10 cellular contexts compared by ENCODE assay signal in the genomic region with DNA sequence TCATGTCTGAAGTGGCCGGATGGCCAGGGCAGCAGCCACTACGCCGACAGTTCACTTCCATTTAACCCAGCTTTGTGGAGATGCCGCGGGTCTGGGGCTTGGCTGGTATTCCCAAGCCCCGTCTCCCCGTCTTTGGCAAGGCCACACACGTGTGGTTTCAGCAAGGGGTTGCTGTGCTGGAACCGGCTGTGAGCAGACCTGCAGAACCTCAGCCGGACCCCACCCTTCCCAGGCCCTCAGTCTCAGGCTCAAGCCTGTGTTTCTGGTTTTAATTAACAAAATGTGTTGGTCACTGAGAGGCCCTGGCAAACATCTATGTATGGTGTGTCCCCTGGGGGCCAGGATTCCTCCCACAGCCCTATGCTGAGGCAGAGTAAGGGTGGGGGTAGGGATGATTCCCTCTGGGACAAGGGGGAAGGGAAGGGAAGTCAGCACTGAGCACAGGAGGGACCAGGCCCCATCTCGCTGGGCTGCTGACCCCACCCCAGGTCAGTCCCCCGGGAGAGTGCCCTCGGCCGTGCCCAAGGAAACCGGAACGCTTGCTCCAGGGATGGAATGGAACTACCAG. TPM values are rescaled to one million over a fixed set of nuclear protein-coding genes. Genes with fewer than 3 reads are reported as not detected.
DNase-seq lines count a peak whose midpoint lies in the region; ATAC-seq and TF ChIP-seq lines count a peak whose summit lies in the region.
"Had no signal": no experiment of that assay in that cellular context is flagged by ENCODE, and none has a peak within 500 bp of the region (broad histone marks: within the 10 kb centered on the region; RNA-seq: fewer than 3 reads in every experiment).

No MANE protein-coding gene starts in this region.

- H3K79me2 ChIP-seq in MM.1S (ENCODE audit: low read length), result peaks cover 3% of the 10 kb centered on the region; the same call in 1 of the 2 replicates

- DNase-seq in AG08395 (ENCODE audit: low spot score) (peak; percentile 50), SK-N-MC (ENCODE audit: low read depth, low spot score) (no peak), heart right ventricle (peak in 1 of 2 donors; percentile 17), posterior vena cava (ENCODE audit: low spot score) (peak; percentile 72), MM.1S (no peak)
- no peak for DNase-seq in stimulated activated naive CD4-positive, alpha-beta T cell treated with Interleukin-2 at 50 U/mL for 16 hours (lab: John Stamatoyannopoulos, UW)
- DNase-seq in activated T-cell treated with anti-CD3 and anti-CD28 coated beads, Interleukin-2, amount 50 U/mL, for 4 hours, result no peak
- DNase-seq: effector CD8-positive, alpha-beta T cell had no signal

- H4K20me1 ChIP-seq in MM.1S (ENCODE audit: insufficient read depth, low read length), result no peaks in the 10 kb centered on the region

- 64 to 66% methylated on average over 16 of the region's 16 CpGs for WGBS in heart right ventricle, 2 donors

- H3K4me2 ChIP-seq in MM.1S (ENCODE audit: low read depth, low read length), result no peak overlapping the region

- peak overlapping the region; percentile 15 for H3K9ac ChIP-seq in SK-N-MC (ENCODE audit: insufficient read length)
- no peak overlapping the region for H3K9ac ChIP-seq in MM.1S (ENCODE audit: low read length)

- no peak overlapping the region for H3K4me3 Mint-ChIP-seq in activated T-cell treated with anti-CD3 and anti-CD28 coated beads, Interleukin-2, amount 50 U/mL, for 4 hours

- H3K4me3 ChIP-seq in SK-N-MC (no peak overlapping the region), heart right ventricle (peak overlapping the region in 6 of 10 donors; percentile 7 to 38 (median 22)), MM.1S (ENCODE audit: low read length) (no peak overlapping the region)

- TF ChIP-seq CTCF in heart right ventricle (IDR thresholded peaks at IDR 0.05), result no peak
- no peak for TF ChIP-seq CTCF in MM.1S (IDR thresholded peaks at IDR 0.05; ENCODE audit: low read length)

- no peaks in the 10 kb centered on the region for H3K9me3 ChIP-seq in SK-N-MC (ENCODE audit: low read depth, low read length)
- H3K9me3 ChIP-seq in heart right ventricle, result no peaks in the 10 kb centered on the region
- no peaks in the 10 kb centered on the region for H3K9me3 ChIP-seq in MM.1S (replicated peaks; ENCODE audit: insufficient read depth, low read length)

- intact Hi-C loops in heart right ventricle (cut with DNase I), result loop anchor here in 1 of 10 donors (10.0 kb wide), 1 partner anchor 121 kb away; no protein-coding TSS in a partner anchor
- intact Hi-C loops in posterior vena cava (cut with DNase I), result no loop called here

- H3K36me3 Mint-ChIP-seq in activated T-cell treated with anti-CD3 and anti-CD28 coated beads, Interleukin-2, amount 50 U/mL, for 4 hours (ENCODE audit: insufficient read depth), result peaks cover 2% of the 10 kb centered on the region

- H2AFZ ChIP-seq in MM.1S (ENCODE audit: low read length), result no peak overlapping the region

- H3K9me2 ChIP-seq in MM.1S (replicated peaks; ENCODE audit: insufficient read depth, low read length), result no peaks in the 10 kb centered on the region

- H3F3A ChIP-seq in MM.1S (ENCODE audit: insufficient read depth, low read length), result no peaks in the 10 kb centered on the region

- H3K27ac ChIP-seq in SK-N-MC (no peak overlapping the region), heart right ventricle (peak overlapping the region in 9 of 10 donors; percentile 45 to 85 (median 52)), MM.1S (ENCODE audit: low read length) (no peak overlapping the region)
- H3K27ac ChIP-seq: C4-2B had no signal

- no peaks in the 10 kb centered on the region for H3K9me3 Mint-ChIP-seq in activated T-cell treated with anti-CD3 and anti-CD28 coated beads, Interleukin-2, amount 50 U/mL, for 4 hours

- no peaks in the 10 kb centered on the region for H3K27me3 Mint-ChIP-seq in activated T-cell treated with anti-CD3 and anti-CD28 coated beads, Interleukin-2, amount 50 U/mL, for 4 hours (ENCODE audit: low read depth)

- H3K4me1 Mint-ChIP-seq in activated T-cell treated with anti-CD3 and anti-CD28 coated beads, Interleukin-2, amount 50 U/mL, for 4 hours (ENCODE audit: low read depth), result peaks cover 3% of the 10 kb centered on the region

- no peak for ATAC-seq in heart right ventricle
- no peak for ATAC-seq in GM19397 (IDR thresholded peaks at IDR 0.05; ENCODE audit: unreplicated experiment)
- no peak for ATAC-seq in activated T-cell treated with anti-CD3 and anti-CD28 coated beads, Interleukin-2, amount 50 U/mL, for 4 hours

- no peaks in the 10 kb centered on the region for H3K27me3 ChIP-seq in heart right ventricle
- H3K27me3 ChIP-seq in MM.1S (replicated peaks; ENCODE audit: insufficient read depth, low read length), result no peaks in the 10 kb centered on the region

- H3K4me1 ChIP-seq in heart right ventricle (peaks cover 18 to 87% (median 79%) of the 10 kb centered on the region in 9 donors), MM.1S (ENCODE audit: low read length) (no peaks in the 10 kb centered on the region)

- H3K36me3 ChIP-seq in SK-N-MC (ENCODE audit: insufficient read depth, low read length) (no peaks in the 10 kb centered on the region), heart right ventricle (peaks cover 0 to 16% (median 0%) of the 10 kb centered on the region in 9 donors), MM.1S (replicated peaks; ENCODE audit: insufficient read depth, low read length) (no peaks in the 10 kb centered on the region)

RNA-seq across cellular contexts. Expression of gene OSBPL5, which starts 9.3 kb away (rescaled TPM):
- total RNA-seq in heart right ventricle, result 10 to 100 TPM; 12.7 to 18.2 (median 15.5) TPM
- 10 to 100 TPM; 10.4 to 18.7 TPM for polyA plus RNA-seq in heart right ventricle
- total RNA-seq in posterior vena cava, result 10 to 100 TPM; 61.2 to 84.0 TPM
- 1 to 10 TPM; 2.7 to 5.0 (median 4.0) TPM for total RNA-seq in activated T-cell treated with anti-CD3 and anti-CD28 coated beads, Interleukin-2, amount 50 U/mL, for 4 hours

Comparison
In these comparisons a context has a peak if more than half of its experiments do, and no peak if none do; other contexts are left out.
1. DNase-seq: peak in AG08395 (single experiment) and posterior vena cava (single experiment); none in SK-N-MC (single experiment), stimulated activated naive CD4-positive, alpha-beta T cell treated with Interleukin-2 at 50 U/mL for 16 hours (single experiment), activated T-cell treated with anti-CD3 and anti-CD28 coated beads, Interleukin-2, amount 50 U/mL, for 4 hours (single experiment) and MM.1S (single experiment).
2. H3K27ac ChIP-seq: peak in heart right ventricle (9 of 10); none in SK-N-MC (single experiment) and MM.1S (single experiment).
3. H3K4me3 ChIP-seq: peak in heart right ventricle (6 of 10); none in SK-N-MC (single experiment) and MM.1S (single experiment).